ENCODE assay signal across 35 cellular contexts in the genomic region with DNA sequence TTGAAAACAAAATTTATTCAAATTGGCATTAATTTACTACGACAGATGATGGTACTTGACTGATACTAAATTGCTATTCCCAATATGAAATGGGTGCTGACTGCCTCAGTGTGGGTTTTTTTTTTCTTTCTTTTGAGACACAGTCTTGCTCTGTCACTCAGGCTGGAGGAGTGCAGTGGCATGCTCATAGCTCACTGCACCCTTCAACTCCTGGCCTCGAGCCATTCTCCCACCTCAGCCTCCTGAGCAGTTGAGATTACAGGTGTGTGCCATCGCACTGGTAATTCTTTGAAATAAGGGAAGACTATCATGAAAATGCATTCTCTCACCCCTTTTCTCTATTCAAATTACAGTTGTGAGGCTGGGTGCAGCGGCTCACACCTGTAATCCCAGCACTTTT.
"Had no signal": no experiment of that assay in that cellular context is flagged by ENCODE, and none has a peak within 500 bp of the region (broad histone marks: within the 10 kb centered on the region; RNA-seq: fewer than 3 reads in every experiment).

No MANE protein-coding gene starts in this region.

- H3K27ac ChIP-seq: KMS-11 had no signal

- H3K9me3 ChIP-seq: MG63 had no signal

- H3K36me3 ChIP-seq: MG63 had no signal

- H3K9ac ChIP-seq: KMS-11 had no signal

- H3K4me3 ChIP-seq: MG63 had no signal

- DNase-seq: Karpas-422, Kasumi-1, KBM-7, KG1, MG63, MM.1S, MV-4-11, NCI-H1048, NCI-H1092, NCI-H1092 treated with DMSO at 0.1 percent for 48 hours, NCI-H1105, NCI-H1105 treated with DMSO at 0.1 percent for 48 hours, NCI-H1417, NCI-H1417 treated with DMSO at 0.1 percent for 48 hours, NCI-H1436, NCI-H1436 treated with DMSO at 0.1 percent for 48 hours, NCI-H146, NCI-H1694, NCI-H1694 treated with DMSO at 0.1 percent for 48 hours, NCI-H187, NCI-H187 treated with DMSO at 0.1 percent for 48 hours, NCI-H1930, NCI-H2029, NCI-H2029 treated with DMSO at 0.1 percent for 48 hours, NCI-H2081, NCI-H2081 treated with DMSO at 0.1 percent for 48 hours, NCI-H2107, NCI-H2171, NCI-H2171 treated with DMSO at 0.1 percent for 48 hours, NCI-H2227 treated with DMSO at 0.1 percent for 48 hours, NCI-H226, NCI-H345, NCI-H446, NCI-H446 treated with DMSO at 0.1 percent for 48 hours had no signal

- H3K4me2 ChIP-seq: KMS-11 had no signal

- H3K27me3 ChIP-seq: MG63 had no signal
